In genomic region chr6:42313941-42314570, GRCh38 we compare ENCODE assay signal across 10 cellular contexts.
DNase-seq lines count a peak whose midpoint lies in the region; ATAC-seq and TF ChIP-seq lines count a peak whose summit lies in the region.
"Had no signal": no experiment of that assay in that cellular context is flagged by ENCODE, and none has a peak within 500 bp of the region (broad histone marks: within the 10 kb centered on the region; RNA-seq: fewer than 3 reads in every experiment).

No MANE protein-coding gene starts in this region.

- H3K4me2 ChIP-seq in neuronal stem cell (ENCODE audit: insufficient read depth, low read length, poor library complexity, severe bottlenecking), result no peak overlapping the region

- CTCF ChIA-PET in activated naive CD4-positive, alpha-beta T cell treated with anti-CD3 and anti-CD28 coated beads, Interleukin-2, amount 10 ng/mL, durations not matched to agents 7 days and 5 days (lab: Charles Lee), result interaction anchor here (1.2 to 1.9 kb wide), 2 partner anchors 9 to 11 kb away, joined by 4 read pairs; no protein-coding TSS in a partner anchor
- CTCF ChIA-PET in activated CD8-positive, alpha-beta T cell treated with anti-CD3 and anti-CD28 coated beads for 36 hours (lab: Charles Lee), result interaction anchor here (1.1 to 2.0 kb wide), 5 partner anchors 12 to 234 kb away, joined by 3 to 7 read pairs (median 4); no protein-coding TSS in a partner anchor

- H3K4me3 Mint-ChIP-seq in activated naive CD4-positive, alpha-beta T cell treated with anti-CD3 and anti-CD28 coated beads, Interleukin-2, amount 10 ng/mL, durations not matched to agents 7 days and 5 days, result no peak overlapping the region
- no peak overlapping the region for H3K4me3 Mint-ChIP-seq in activated CD8-positive, alpha-beta T cell treated with anti-CD3 and anti-CD28 coated beads for 36 hours

- no peak overlapping the region for H3K4me3 ChIP-seq in foreskin fibroblast (ENCODE audit: low read depth in 1 of 2, low read length in 2 of 2)
- H3K4me3 ChIP-seq in suprapubic skin, result no peak overlapping the region
- no peak overlapping the region for H3K4me3 ChIP-seq in neuronal stem cell (ENCODE audit: low read length in 2 of 2)
- H3K4me3 ChIP-seq: upper lobe of left lung had no signal

- no peak for DNase-seq in activated naive CD4-positive, alpha-beta T cell treated with anti-CD3 and anti-CD28 coated beads, Interleukin-2, amount 10 ng/mL, durations not matched to agents 7 days and 5 days
- DNase-seq in activated naive CD4-positive, alpha-beta T cell treated with anti-CD3 and anti-CD28 coated beads, Interleukin-2, amount 50 U/mL, for 16 hours, result no peak
- peak; percentile 46 for DNase-seq in RPMI7951 (ENCODE audit: low read depth)
- DNase-seq in foreskin fibroblast, result peak; percentile 56 to 68
- no peak for DNase-seq in suprapubic skin (ENCODE audit: low spot score in 2 of 2)
- no peak for DNase-seq in neuronal stem cell (ENCODE audit: low spot score)
- no peak for DNase-seq in activated CD8-positive, alpha-beta T cell treated with anti-CD3 and anti-CD28 coated beads for 36 hours
- DNase-seq: NCI-H226, upper lobe of left lung had no signal

- peaks cover 15% of the 10 kb centered on the region for H3K4me1 ChIP-seq in suprapubic skin
- peaks cover 5 to 11% of the 10 kb centered on the region in 2 donors for H3K4me1 ChIP-seq in neuronal stem cell (ENCODE audit: control insufficient read depth in 2 of 2, insufficient read depth in 1 of 2, low read depth in 1 of 2, low read length in 2 of 2)

- H2AFZ ChIP-seq in neuronal stem cell (ENCODE audit: low read length), result no peak overlapping the region

- H3K27ac ChIP-seq in suprapubic skin (peak overlapping the region; percentile 7), neuronal stem cell (replicated peaks; ENCODE audit: low read length) (no peak overlapping the region)

- TF ChIP-seq CTCF in foreskin fibroblast (IDR thresholded peaks at IDR 0.05; ENCODE audit: low read depth, low read length) (no peak), suprapubic skin (IDR thresholded peaks at IDR 0.05) (no peak)
- no peak for TF ChIP-seq CTCF in activated CD8-positive, alpha-beta T cell treated with anti-CD3 and anti-CD28 coated beads for 36 hours (IDR thresholded peaks at IDR 0.05)

- H3K36me3 ChIP-seq in suprapubic skin (no peaks in the 10 kb centered on the region), neuronal stem cell (replicated peaks in 1 of 2; ENCODE audit: control insufficient read depth in 2 of 2, insufficient read depth in 2 of 2, low read length in 2 of 2) (peaks cover 0 to 2% of the 10 kb centered on the region in 2 donors)
- H3K36me3 ChIP-seq: upper lobe of left lung had no signal

- no peaks in the 10 kb centered on the region for H3K27me3 Mint-ChIP-seq in activated naive CD4-positive, alpha-beta T cell treated with anti-CD3 and anti-CD28 coated beads, Interleukin-2, amount 10 ng/mL, durations not matched to agents 7 days and 5 days
- no peaks in the 10 kb centered on the region for H3K27me3 Mint-ChIP-seq in activated CD8-positive, alpha-beta T cell treated with anti-CD3 and anti-CD28 coated beads for 36 hours

- no peak for ATAC-seq in HG03521 (IDR thresholded peaks at IDR 0.05; ENCODE audit: unreplicated experiment)
- no peak for ATAC-seq in activated CD8-positive, alpha-beta T cell treated with anti-CD3 and anti-CD28 coated beads for 36 hours

- no peak overlapping the region for H2BK120ac ChIP-seq in neuronal stem cell (ENCODE audit: low read depth, low read length)

- H3K79me1 ChIP-seq in neuronal stem cell (ENCODE audit: low read depth, low read length), result no peaks in the 10 kb centered on the region

- no peak overlapping the region for H4K8ac ChIP-seq in neuronal stem cell (ENCODE audit: low read depth, low read length)

- H3K4me1 Mint-ChIP-seq in activated naive CD4-positive, alpha-beta T cell treated with anti-CD3 and anti-CD28 coated beads, Interleukin-2, amount 10 ng/mL, durations not matched to agents 7 days and 5 days, result peaks cover 7% of the 10 kb centered on the region
- H3K4me1 Mint-ChIP-seq in activated CD8-positive, alpha-beta T cell treated with anti-CD3 and anti-CD28 coated beads for 36 hours (ENCODE audit: low read depth), result peaks cover 49% of the 10 kb centered on the region

- no peak overlapping the region for H3K9ac ChIP-seq in neuronal stem cell (ENCODE audit: low read depth, low read length, poor library complexity)

- H3K14ac ChIP-seq in neuronal stem cell (ENCODE audit: low read length), result no peak overlapping the region

- TF ChIP-seq EP300 in suprapubic skin (IDR thresholded peaks at IDR 0.05), result no peak

- no peak overlapping the region for H3K4ac ChIP-seq in neuronal stem cell (ENCODE audit: low read length)

- H3K27me3 ChIP-seq in suprapubic skin, result no peaks in the 10 kb centered on the region
- no peaks in the 10 kb centered on the region for H3K27me3 ChIP-seq in neuronal stem cell (ENCODE audit: control insufficient read depth in 3 of 3, insufficient read depth in 3 of 3, low read depth in 1 of 3, low read length in 3 of 3)
- H3K27me3 ChIP-seq: upper lobe of left lung had no signal

- WGBS in suprapubic skin, result 59% methylated on average over 9 of the region's 9 CpGs
- WGBS in neuronal stem cell (ENCODE audit: extremely low coverage in 2 of 2, insufficient read length in 2 of 2, insufficient replicate concordance in 1 of 2), 2 donors, result no CpG with 5 or more reads among the region's 9 CpGs

- H2BK5ac ChIP-seq in neuronal stem cell (ENCODE audit: low read length), result no peak overlapping the region

- no peaks in the 10 kb centered on the region for H3K36me3 Mint-ChIP-seq in activated naive CD4-positive, alpha-beta T cell treated with anti-CD3 and anti-CD28 coated beads, Interleukin-2, amount 10 ng/mL, durations not matched to agents 7 days and 5 days
- no peaks in the 10 kb centered on the region for H3K36me3 Mint-ChIP-seq in activated CD8-positive, alpha-beta T cell treated with anti-CD3 and anti-CD28 coated beads for 36 hours (ENCODE audit: low read depth)

- no peak overlapping the region for H4K91ac ChIP-seq in neuronal stem cell (ENCODE audit: low read depth, low read length, poor library complexity)

- no peak overlapping the region for H2AK5ac ChIP-seq in neuronal stem cell (ENCODE audit: low read depth, low read length)

- H3K23ac ChIP-seq in neuronal stem cell (ENCODE audit: low read depth, low read length, poor library complexity), result no peak overlapping the region

- H2BK12ac ChIP-seq in neuronal stem cell (ENCODE audit: low read length), result no peak overlapping the region

- intact Hi-C loops in activated CD8-positive, alpha-beta T cell treated with anti-CD3 and anti-CD28 coated beads for 36 hours (cut with micrococcal nuclease), result no loop called here

- H3K27ac Mint-ChIP-seq in activated naive CD4-positive, alpha-beta T cell treated with anti-CD3 and anti-CD28 coated beads, Interleukin-2, amount 10 ng/mL, durations not matched to agents 7 days and 5 days, result peak overlapping the region; percentile 15
- no peak overlapping the region for H3K27ac Mint-ChIP-seq in activated CD8-positive, alpha-beta T cell treated with anti-CD3 and anti-CD28 coated beads for 36 hours

- H3K9me3 Mint-ChIP-seq in activated naive CD4-positive, alpha-beta T cell treated with anti-CD3 and anti-CD28 coated beads, Interleukin-2, amount 10 ng/mL, durations not matched to agents 7 days and 5 days, result no peaks in the 10 kb centered on the region
- no peaks in the 10 kb centered on the region for H3K9me3 Mint-ChIP-seq in activated CD8-positive, alpha-beta T cell treated with anti-CD3 and anti-CD28 coated beads for 36 hours

- TF ChIP-seq POLR2A in suprapubic skin (IDR thresholded peaks at IDR 0.05), result no peak

- POLR2A ChIA-PET in activated CD8-positive, alpha-beta T cell treated with anti-CD3 and anti-CD28 coated beads for 36 hours (lab: Charles Lee), result interaction anchor here (0.7 to 2.9 kb wide), 2 partner anchors 20 to 139 kb away, joined by 3 to 8 read pairs; no protein-coding TSS in a partner anchor

- no peak overlapping the region for H2BK15ac ChIP-seq in neuronal stem cell (ENCODE audit: low read length)

- H3K18ac ChIP-seq in neuronal stem cell (ENCODE audit: low read length), result no peak overlapping the region

- no peaks in the 10 kb centered on the region for H3K9me3 ChIP-seq in suprapubic skin
- H3K9me3 ChIP-seq in neuronal stem cell (replicated peaks in 1 of 2; ENCODE audit: control insufficient read depth in 2 of 2, insufficient read depth in 1 of 2, low read depth in 1 of 2, low read length in 2 of 2), result no peaks in the 10 kb centered on the region
- H3K9me3 ChIP-seq: upper lobe of left lung had no signal

Comparison
In these comparisons a context has a peak if more than half of its experiments do, and no peak if none do; other contexts are left out.
1. DNase-seq: peak in RPMI7951 (single experiment) and foreskin fibroblast (2 of 2); none in activated naive CD4-positive, alpha-beta T cell treated with anti-CD3 and anti-CD28 coated beads, Interleukin-2, amount 10 ng/mL, durations not matched to agents 7 days and 5 days (single experiment), activated naive CD4-positive, alpha-beta T cell treated with anti-CD3 and anti-CD28 coated beads, Interleukin-2, amount 50 U/mL, for 16 hours (single experiment), suprapubic skin (0 of 2), neuronal stem cell (single experiment) and activated CD8-positive, alpha-beta T cell treated with anti-CD3 and anti-CD28 coated beads for 36 hours (single experiment).